1 cellular context compared by ENCODE assay signal in the genomic region with DNA sequence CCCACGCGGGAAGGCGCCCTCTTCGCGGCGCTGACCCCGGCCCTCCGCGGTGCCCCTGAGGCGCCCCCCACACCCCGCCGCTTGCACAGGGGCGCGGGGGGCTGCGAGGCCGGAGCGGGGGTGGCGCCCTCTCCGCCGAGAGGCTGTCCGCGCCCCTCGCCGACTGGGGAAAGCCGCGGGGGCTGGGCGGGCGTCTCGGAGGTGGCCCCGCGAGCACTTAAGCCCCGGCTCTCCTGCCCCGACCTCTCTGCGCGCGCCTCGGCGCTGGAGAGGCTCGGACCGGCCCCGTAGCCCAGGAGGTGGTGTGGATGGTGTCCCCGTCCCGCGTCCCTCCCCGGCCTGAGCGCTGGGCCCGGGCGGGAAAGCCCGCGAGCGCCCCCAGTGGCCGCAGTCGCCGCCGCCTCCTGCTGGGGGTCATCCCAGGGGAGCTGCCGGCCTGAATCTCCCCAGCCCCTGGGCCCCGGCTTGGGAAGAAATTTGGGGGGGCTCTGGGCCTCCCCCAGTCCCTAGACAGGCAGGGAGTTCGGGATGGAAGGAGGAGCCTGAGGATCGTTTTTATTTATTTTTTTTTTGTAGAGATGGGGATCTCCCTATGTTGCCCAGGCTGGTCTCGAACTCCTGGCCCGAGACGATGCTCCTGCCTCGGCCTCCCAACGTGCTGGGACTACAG.
TF ChIP-seq lines count a peak whose summit lies in the region.

No MANE protein-coding gene starts in this region.

TF ChIP-seq in GM12878, 131 proteins besides CTCF, POLR2A, EP300 and RAD21 (continued from another document and continues in another):
- TF ChIP-seq HSF1 (IDR thresholded peaks at IDR 0.05; ENCODE audit: low read depth, low read length) (no peak), ZBTB11 (CRISPR knock-in tag; IDR thresholded peaks at IDR 0.05) (no peak), SKIL (IDR thresholded peaks at IDR 0.05; ENCODE audit: low read depth, poor library complexity, severe bottlenecking) (no peak), EED (IDR thresholded peaks at IDR 0.05; ENCODE audit: low read depth) (no peak), PRDM15 (CRISPR knock-in tag; IDR thresholded peaks at IDR 0.05) (no peak), SP1 (IDR thresholded peaks at IDR 0.05; ENCODE audit: low read depth, low read length) (no peak), BRCA1 (IDR thresholded peaks at IDR 0.05; ENCODE audit: low read depth, low read length) (no peak), RBBP5 (conservative IDR thresholded peaks at IDR 0.05) (no peak), SREBF2 (IDR thresholded peaks at IDR 0.05; ENCODE audit: low read length) (no peak), NFYA (IDR thresholded peaks at IDR 0.05; ENCODE audit: borderline replicate concordance, low read depth, low read length) (no peak), SRF (IDR thresholded peaks at IDR 0.05; ENCODE audit: low read depth in 2 of 2, low read length in 2 of 2) (no peak), TCF3 (IDR thresholded peaks at IDR 0.05; ENCODE audit: borderline replicate concordance, insufficient read depth, low read depth, low read length) (no peak), CBFB (IDR thresholded peaks at IDR 0.05; ENCODE audit: low read depth) (no peak), ASH2L (IDR thresholded peaks at IDR 0.05; ENCODE audit: borderline replicate concordance, low read depth) (no peak), EGR1 (IDR thresholded peaks at IDR 0.05; ENCODE audit: borderline replicate concordance in 1 of 2, low read depth in 2 of 2, low read length in 2 of 2) (no peak), ZNF274 (IDR thresholded peaks at IDR 0.05; ENCODE audit: insufficient read depth, insufficient read length) (no peak), CUX1 (IDR thresholded peaks at IDR 0.05; ENCODE audit: insufficient replicate concordance, low read depth, low read length) (no peak), MXI1 (IDR thresholded peaks at IDR 0.05; ENCODE audit: low read depth, low read length) (no peak), IRF4 (IDR thresholded peaks at IDR 0.05; ENCODE audit: low read depth, low read length) (no peak), BACH1 (IDR thresholded peaks at IDR 0.05; ENCODE audit: borderline replicate concordance) (no peak; the same call in none of the 2 replicates), STAT1 (conservative IDR thresholded peaks at IDR 0.05) (0 out of 2 replicates have a peak, but pooled peaks have one; percentile 14), STAT3 (IDR thresholded peaks at IDR 0.05; ENCODE audit: low read depth, low read length) (no peak), BMI1 (IDR thresholded peaks at IDR 0.05; ENCODE audit: borderline replicate concordance) (no peak)
- TF ChIP-seq, protein P1, sequence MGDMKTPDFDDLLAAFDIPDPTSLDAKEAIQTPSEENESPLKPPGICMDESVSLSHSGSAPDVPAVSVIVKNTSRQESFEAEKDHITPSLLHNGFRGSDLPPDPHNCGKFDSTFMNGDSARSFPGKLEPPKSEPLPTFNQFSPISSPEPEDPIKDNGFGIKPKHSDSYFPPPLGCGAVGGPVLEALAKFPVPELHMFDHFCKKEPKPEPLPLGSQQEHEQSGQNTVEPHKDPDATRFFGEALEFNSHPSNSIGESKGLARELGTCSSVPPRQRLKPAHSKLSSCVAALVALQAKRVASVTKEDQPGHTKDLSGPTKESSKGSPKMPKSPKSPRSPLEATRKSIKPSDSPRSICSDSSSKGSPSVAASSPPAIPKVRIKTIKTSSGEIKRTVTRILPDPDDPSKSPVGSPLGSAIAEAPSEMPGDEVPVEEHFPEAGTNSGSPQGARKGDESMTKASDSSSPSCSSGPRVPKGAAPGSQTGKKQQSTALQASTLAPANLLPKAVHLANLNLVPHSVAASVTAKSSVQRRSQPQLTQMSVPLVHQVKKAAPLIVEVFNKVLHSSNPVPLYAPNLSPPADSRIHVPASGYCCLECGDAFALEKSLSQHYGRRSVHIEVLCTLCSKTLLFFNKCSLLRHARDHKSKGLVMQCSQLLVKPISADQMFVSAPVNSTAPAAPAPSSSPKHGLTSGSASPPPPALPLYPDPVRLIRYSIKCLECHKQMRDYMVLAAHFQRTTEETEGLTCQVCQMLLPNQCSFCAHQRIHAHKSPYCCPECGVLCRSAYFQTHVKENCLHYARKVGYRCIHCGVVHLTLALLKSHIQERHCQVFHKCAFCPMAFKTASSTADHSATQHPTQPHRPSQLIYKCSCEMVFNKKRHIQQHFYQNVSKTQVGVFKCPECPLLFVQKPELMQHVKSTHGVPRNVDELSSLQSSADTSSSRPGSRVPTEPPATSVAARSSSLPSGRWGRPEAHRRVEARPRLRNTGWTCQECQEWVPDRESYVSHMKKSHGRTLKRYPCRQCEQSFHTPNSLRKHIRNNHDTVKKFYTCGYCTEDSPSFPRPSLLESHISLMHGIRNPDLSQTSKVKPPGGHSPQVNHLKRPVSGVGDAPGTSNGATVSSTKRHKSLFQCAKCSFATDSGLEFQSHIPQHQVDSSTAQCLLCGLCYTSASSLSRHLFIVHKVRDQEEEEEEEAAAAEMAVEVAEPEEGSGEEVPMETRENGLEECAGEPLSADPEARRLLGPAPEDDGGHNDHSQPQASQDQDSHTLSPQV (IDR thresholded peaks at IDR 0.05), result no peak
- TF ChIP-seq, protein P2, sequence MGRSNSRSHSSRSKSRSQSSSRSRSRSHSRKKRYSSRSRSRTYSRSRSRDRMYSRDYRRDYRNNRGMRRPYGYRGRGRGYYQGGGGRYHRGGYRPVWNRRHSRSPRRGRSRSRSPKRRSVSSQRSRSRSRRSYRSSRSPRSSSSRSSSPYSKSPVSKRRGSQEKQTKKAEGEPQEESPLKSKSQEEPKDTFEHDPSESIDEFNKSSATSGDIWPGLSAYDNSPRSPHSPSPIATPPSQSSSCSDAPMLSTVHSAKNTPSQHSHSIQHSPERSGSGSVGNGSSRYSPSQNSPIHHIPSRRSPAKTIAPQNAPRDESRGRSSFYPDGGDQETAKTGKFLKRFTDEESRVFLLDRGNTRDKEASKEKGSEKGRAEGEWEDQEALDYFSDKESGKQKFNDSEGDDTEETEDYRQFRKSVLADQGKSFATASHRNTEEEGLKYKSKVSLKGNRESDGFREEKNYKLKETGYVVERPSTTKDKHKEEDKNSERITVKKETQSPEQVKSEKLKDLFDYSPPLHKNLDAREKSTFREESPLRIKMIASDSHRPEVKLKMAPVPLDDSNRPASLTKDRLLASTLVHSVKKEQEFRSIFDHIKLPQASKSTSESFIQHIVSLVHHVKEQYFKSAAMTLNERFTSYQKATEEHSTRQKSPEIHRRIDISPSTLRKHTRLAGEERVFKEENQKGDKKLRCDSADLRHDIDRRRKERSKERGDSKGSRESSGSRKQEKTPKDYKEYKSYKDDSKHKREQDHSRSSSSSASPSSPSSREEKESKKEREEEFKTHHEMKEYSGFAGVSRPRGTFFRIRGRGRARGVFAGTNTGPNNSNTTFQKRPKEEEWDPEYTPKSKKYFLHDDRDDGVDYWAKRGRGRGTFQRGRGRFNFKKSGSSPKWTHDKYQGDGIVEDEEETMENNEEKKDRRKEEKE (IDR thresholded peaks at IDR 0.05), result no peak
